In genomic region chr15:68681836-68682235, GRCh38 we compare ENCODE assay signal across 21 cellular contexts.
DNase-seq lines count a peak whose midpoint lies in the region; ATAC-seq and TF ChIP-seq lines count a peak whose summit lies in the region.
"Had no signal": no experiment of that assay in that cellular context is flagged by ENCODE, and none has a peak within 500 bp of the region (broad histone marks: within the 10 kb centered on the region; RNA-seq: fewer than 3 reads in every experiment).

No MANE protein-coding gene starts in this region.

- H3K36me3 ChIP-seq in H7 (replicated peaks; ENCODE audit: control insufficient read depth, insufficient read depth, low read length) (no peaks in the 10 kb centered on the region), endodermal cell (ENCODE audit: control insufficient read depth, insufficient read depth, low read length) (no peaks in the 10 kb centered on the region), sigmoid colon (no peaks in the 10 kb centered on the region)
- H3K36me3 ChIP-seq: BE2C, HAP-1, SJCRH30 had no signal

- intact Hi-C loops in sigmoid colon (cut with DNase I) (no loop called here), sciatic nerve (cut with DNase I) (no loop called here)

- H3K9me3 Mint-ChIP-seq in WTC11 (no peaks in the 10 kb centered on the region), endodermal cell (no peaks in the 10 kb centered on the region)
- H3K9me3 Mint-ChIP-seq: CD4-positive, alpha-beta memory T cell had no signal

- peaks cover 7% of the 10 kb centered on the region for H3K4me1 Mint-ChIP-seq in WTC11
- peaks cover 26% of the 10 kb centered on the region for H3K4me1 Mint-ChIP-seq in endodermal cell
- H3K4me1 Mint-ChIP-seq: CD4-positive, alpha-beta memory T cell had no signal

- H3K27me3 Mint-ChIP-seq in WTC11 (ENCODE audit: low read depth): no peaks in the 10 kb centered on the region; the same call in 1 of the 2 replicates
- peaks cover 2% of the 10 kb centered on the region for H3K27me3 Mint-ChIP-seq in endodermal cell (ENCODE audit: insufficient read depth)

- no peak for TF ChIP-seq EP300 in sigmoid colon (IDR thresholded peaks at IDR 0.05)

- H3K9me3 ChIP-seq in endodermal cell (ENCODE audit: control insufficient read depth, low read length) (no peaks in the 10 kb centered on the region), sigmoid colon (no peaks in the 10 kb centered on the region)
- H3K9me3 ChIP-seq: BE2C, Caco-2, HAP-1, SJCRH30 had no signal

- no peaks in the 10 kb centered on the region for H3K27me3 ChIP-seq in H7 (ENCODE audit: control insufficient read depth, insufficient read depth, low read length)
- H3K27me3 ChIP-seq in endodermal cell (ENCODE audit: control insufficient read depth, insufficient read depth, low read length, poor library complexity, severe bottlenecking): no peaks in the 10 kb centered on the region
- H3K27me3 ChIP-seq in sigmoid colon: no peaks in the 10 kb centered on the region
- H3K27me3 ChIP-seq: BE2C had no signal

- POLR2A ChIA-PET in WTC11 (lab: Charles Lee): no interaction called here

- TF ChIP-seq CTCF in WTC11 (IDR thresholded peaks at IDR 0.05): no peak
- TF ChIP-seq CTCF in endodermal cell (conservative IDR thresholded peaks at IDR 0.05): no peak
- no peak for TF ChIP-seq CTCF in sigmoid colon (IDR thresholded peaks at IDR 0.05)

- H3K4me3 ChIP-seq in H7 (ENCODE audit: insufficient read depth, low read depth, low read length): no peak overlapping the region
- no peak overlapping the region for H3K4me3 ChIP-seq in endodermal cell (ENCODE audit: low read length)
- H3K4me3 ChIP-seq in sigmoid colon: no peak overlapping the region
- H3K4me3 ChIP-seq: GM12878, HAP-1, SJCRH30 had no signal

- H3K4me3 Mint-ChIP-seq in WTC11 (no peak overlapping the region), endodermal cell (no peak overlapping the region)

- H3K9ac ChIP-seq in endodermal cell (ENCODE audit: extremely low read depth, low read length, poor library complexity, severe bottlenecking): no peak overlapping the region

- CTCF ChIA-PET in WTC11 (lab: Charles Lee): interaction anchor here (1.6 to 1.9 kb wide), 2 partner anchors 8 to 194 kb away, joined by 4 to 6 read pairs; no protein-coding TSS in a partner anchor

- peak; percentile 35 for DNase-seq in H7
- no peak for DNase-seq in WTC11 (ENCODE audit: low spot score)
- DNase-seq in endodermal cell: peak; percentile 70
- DNase-seq in sigmoid colon: peak; percentile 38
- no peak for DNase-seq in NCI-H446 (lab: John Stamatoyannopoulos, UW)
- DNase-seq in sciatic nerve (ENCODE audit: low spot score): no peak
- DNase-seq: BE2C; Caco-2; CD4-positive, alpha-beta memory T cell; DMS 273 treated with DMSO at 0.1 percent for 48 hours; DND-41; KG1; NCI-H1105 treated with DMSO at 0.1 percent for 48 hours; NCI-H2171; NCI-H345 had no signal

- no peak for TF ChIP-seq POLR2A in sigmoid colon (IDR thresholded peaks at IDR 0.05)
- TF ChIP-seq POLR2A in GM18505 (IDR thresholded peaks at IDR 0.05; ENCODE audit: borderline replicate concordance, extremely low read depth, insufficient read depth, insufficient read length): no peak

- no peaks in the 10 kb centered on the region for H3K36me3 Mint-ChIP-seq in WTC11
- no peaks in the 10 kb centered on the region for H3K36me3 Mint-ChIP-seq in endodermal cell (ENCODE audit: low read depth)
- H3K36me3 Mint-ChIP-seq: CD4-positive, alpha-beta memory T cell had no signal

- peak; percentile 78 for ATAC-seq in WTC11
- ATAC-seq in HG03354 (IDR thresholded peaks at IDR 0.05; ENCODE audit: poor library complexity, severe bottlenecking, unreplicated experiment): no peak
- no peak for ATAC-seq in sciatic nerve
- ATAC-seq in GM18505 (IDR thresholded peaks at IDR 0.05; ENCODE audit: unreplicated experiment): no peak
- ATAC-seq: Panc1 had no signal

- 74% methylated on average over 2 of the region's 2 CpGs; no CpG with 5 or more reads in 1 of the 2 experiments for WGBS in endodermal cell (ENCODE audit: insufficient coverage in 1 of 2, insufficient read length in 1 of 2), 2 experiments
- WGBS in sigmoid colon, 2 donors: 46 to 67% methylated on average over 2 of the region's 2 CpGs

- no peak overlapping the region for H3K27ac Mint-ChIP-seq in WTC11
- H3K27ac Mint-ChIP-seq in endodermal cell: no peak overlapping the region
- H3K27ac Mint-ChIP-seq: CD4-positive, alpha-beta memory T cell had no signal

- no peaks in the 10 kb centered on the region for H3K4me1 ChIP-seq in endodermal cell (ENCODE audit: control insufficient read depth, insufficient read depth, low read length)
- H3K4me1 ChIP-seq in sigmoid colon: no peaks in the 10 kb centered on the region
- H3K4me1 ChIP-seq: BE2C, Caco-2, HAP-1 had no signal

- H3K27ac ChIP-seq in endodermal cell (ENCODE audit: low read depth, low read length) (no peak overlapping the region), sigmoid colon (no peak overlapping the region)
- H3K27ac ChIP-seq: SJCRH30 had no signal

TF ChIP-seq in WTC11, 78 proteins besides CTCF, POLR2A, EP300 and RAD21:
- TF ChIP-seq ZBTB43 (CRISPR knock-in tag; IDR thresholded peaks at IDR 0.05): no peak
- no peak for TF ChIP-seq GRHL2 (CRISPR knock-in tag; IDR thresholded peaks at IDR 0.05; ENCODE audit: insufficient replicate concordance, severe bottlenecking)
- no peak for TF ChIP-seq ZNF317 (CRISPR knock-in tag; IDR thresholded peaks at IDR 0.05; ENCODE audit: borderline replicate concordance, low read depth)
- TF ChIP-seq FOXP1 (CRISPR knock-in tag; IDR thresholded peaks at IDR 0.05; ENCODE audit: borderline replicate concordance): no peak
- TF ChIP-seq EMX1 (CRISPR knock-in tag; IDR thresholded peaks at IDR 0.05): no peak
- no peak for TF ChIP-seq ETV6 (CRISPR knock-in tag; IDR thresholded peaks at IDR 0.05)
- TF ChIP-seq HMGA2 (CRISPR knock-in tag; IDR thresholded peaks at IDR 0.05): no peak
- no peak for TF ChIP-seq FOXK1 (CRISPR knock-in tag; IDR thresholded peaks at IDR 0.05)
- no peak for TF ChIP-seq ZNF263 (CRISPR knock-in tag; IDR thresholded peaks at IDR 0.05; ENCODE audit: low read depth)
- no peak for TF ChIP-seq ZNF219 (CRISPR knock-in tag; IDR thresholded peaks at IDR 0.05; ENCODE audit: borderline replicate concordance)
- TF ChIP-seq, protein P1, sequence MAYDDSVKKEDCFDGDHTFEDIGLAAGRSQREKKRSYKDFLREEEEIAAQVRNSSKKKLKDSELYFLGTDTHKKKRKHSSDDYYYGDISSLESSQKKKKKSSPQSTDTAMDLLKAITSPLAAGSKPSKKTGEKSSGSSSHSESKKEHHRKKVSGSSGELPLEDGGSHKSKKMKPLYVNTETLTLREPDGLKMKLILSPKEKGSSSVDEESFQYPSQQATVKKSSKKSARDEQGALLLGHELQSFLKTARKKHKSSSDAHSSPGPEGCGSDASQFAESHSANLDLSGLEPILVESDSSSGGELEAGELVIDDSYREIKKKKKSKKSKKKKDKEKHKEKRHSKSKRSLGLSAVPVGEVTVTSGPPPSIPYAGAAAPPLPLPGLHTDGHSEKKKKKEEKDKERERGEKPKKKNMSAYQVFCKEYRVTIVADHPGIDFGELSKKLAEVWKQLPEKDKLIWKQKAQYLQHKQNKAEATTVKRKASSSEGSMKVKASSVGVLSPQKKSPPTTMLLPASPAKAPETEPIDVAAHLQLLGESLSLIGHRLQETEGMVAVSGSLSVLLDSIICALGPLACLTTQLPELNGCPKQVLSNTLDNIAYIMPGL (CRISPR knock-in tag; IDR thresholded peaks at IDR 0.05): no peak
- no peak for TF ChIP-seq IRF2 (CRISPR knock-in tag; IDR thresholded peaks at IDR 0.05; ENCODE audit: borderline replicate concordance, low read depth)
- no peak for TF ChIP-seq TEAD1 (CRISPR knock-in tag; IDR thresholded peaks at IDR 0.05)

Comparison
In these comparisons a context has a peak if more than half of its experiments do, and no peak if none do; other contexts are left out.
1. DNase-seq: peak in H7 (single experiment), endodermal cell (single experiment) and sigmoid colon (single experiment); none in WTC11 (single experiment), NCI-H446 (0 of 2) and sciatic nerve (single experiment).